In the genomic region with DNA sequence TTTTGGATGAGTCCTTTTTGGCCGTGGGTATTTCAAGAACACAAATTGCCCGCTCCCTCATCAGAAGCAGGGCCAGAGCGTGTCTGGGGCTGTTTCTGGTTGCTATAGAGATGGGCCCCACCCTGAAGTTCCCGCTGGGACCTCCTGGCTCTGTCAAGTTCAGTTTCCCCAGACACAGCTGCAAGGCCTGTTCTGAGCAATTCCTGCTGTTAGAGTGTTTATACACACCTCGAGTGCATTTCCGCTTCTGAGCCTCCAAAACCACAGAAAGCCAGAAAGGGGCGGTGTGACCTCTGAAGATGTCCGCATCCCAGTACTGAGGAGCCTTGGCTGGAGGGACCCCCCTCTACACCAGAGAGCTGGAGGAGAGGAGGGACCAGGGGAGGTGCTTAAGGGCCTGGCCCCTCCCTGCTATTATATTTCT, we compare ENCODE assay signal across 8 cellular contexts. TPM values are rescaled to one million over a fixed set of nuclear protein-coding genes. Genes with fewer than 3 reads are reported as not detected.
DNase-seq lines count a peak whose midpoint lies in the region; ATAC-seq, FAIRE-seq and TF ChIP-seq lines count a peak whose summit lies in the region.

No MANE protein-coding gene starts in this region.

- in situ Hi-C loops in G401 (cut with HindIII; ENCODE audit: low sequenced_read_pairs), result no loop called here

- H3K4me3 ChIP-seq in foreskin fibroblast (ENCODE audit: low read depth in 1 of 2, low read length in 2 of 2), result no peak overlapping the region

- DNase-seq in COR-L47 (lab: John Stamatoyannopoulos, UW) (peak; percentile 14), GM19239 (ENCODE audit: insufficient read length, low spot score) (peak; percentile 84), UCSD-AML1 (lab: John Stamatoyannopoulos, UW; ENCODE audit: unreplicated experiment) (peak; percentile 54), foreskin fibroblast (peak; percentile 39 to 79), smooth muscle cell of the brain vasculature (ENCODE audit: low read depth, low spot score) (peak; percentile 95), OCI-M2 (lab: John Stamatoyannopoulos, UW; ENCODE audit: unreplicated experiment) (no peak), G401 (ENCODE audit: low spot score) (no peak)

- peak; percentile 84 for ATAC-seq in HG03135 (IDR thresholded peaks at IDR 0.05; ENCODE audit: unreplicated experiment)

- no peak for TF ChIP-seq CTCF in foreskin fibroblast (IDR thresholded peaks at IDR 0.05; ENCODE audit: low read depth, low read length)

- FAIRE-seq in GM19239 (lab: Jason Lieb, UNC), result peak; percentile 96

RNA-seq across cellular contexts. Expression of gene WBP2, which starts 9.3 kb away (rescaled TPM):
- total RNA-seq in G401 (2014; rRNA removed; shearing (Covaris generic)), result 18.6 and 18.7 TPM in 2 replicates

RNA-seq across cellular contexts. Expression of gene TRIM47, which starts 13.9 kb away (rescaled TPM):
- 2.1 and 2.7 TPM in 2 replicates for total RNA-seq in G401 (2014; rRNA removed; shearing (Covaris generic))

RNA-seq across cellular contexts. Expression of gene UNC13D, which starts 20.3 kb away (rescaled TPM):
- total RNA-seq in G401 (2014; rRNA removed; shearing (Covaris generic)), result 2.8 and 6.0 TPM in 2 replicates

RNA-seq across cellular contexts. Expression of gene TRIM65, which starts 32.3 kb away (rescaled TPM):
- total RNA-seq in G401 (2014; rRNA removed; shearing (Covaris generic)), result 37.5 and 41.7 TPM in 2 replicates

RNA-seq across cellular contexts. Expression of gene MRPL38, which starts 40.2 kb away (rescaled TPM):
- total RNA-seq in G401 (2014; rRNA removed; shearing (Covaris generic)), result 102 and 134 TPM in 2 replicates

Comparison
In these comparisons a context has a peak if more than half of its experiments do, and no peak if none do; other contexts are left out.
1. DNase-seq: peak in COR-L47 (single experiment), GM19239 (single experiment), UCSD-AML1 (single experiment), foreskin fibroblast (2 of 2) and smooth muscle cell of the brain vasculature (single experiment); none in OCI-M2 (single experiment) and G401 (single experiment).